25 cellular contexts compared by ENCODE assay signal in genomic region chr6:151038616-151039015, GRCh38.
DNase-seq lines count a peak whose midpoint lies in the region; ATAC-seq and TF ChIP-seq lines count a peak whose summit lies in the region.
"Had no signal": no experiment of that assay in that cellular context is flagged by ENCODE, and none has a peak within 500 bp of the region (broad histone marks: within the 10 kb centered on the region; RNA-seq: fewer than 3 reads in every experiment).

No MANE protein-coding gene starts in this region.

- CTCF ChIA-PET in WTC11 (lab: Charles Lee), result interaction anchor here (1.9 kb wide), 1 partner anchor 24 kb away, joined by 7 read pairs; no protein-coding TSS in a partner anchor
- CTCF ChIA-PET in CD4-positive, alpha-beta T cell (lab: Charles Lee), result no interaction called here

- peaks cover 0 to 21% (median 4%) of the 10 kb centered on the region in 6 donors for H3K36me3 ChIP-seq in spleen
- H3K36me3 ChIP-seq: BE2C, uterus had no signal

- peaks cover 32% of the 10 kb centered on the region for H3K36me3 Mint-ChIP-seq in WTC11
- peaks cover 20% of the 10 kb centered on the region for H3K36me3 Mint-ChIP-seq in CD4-positive, alpha-beta T cell (ENCODE audit: low read depth)

- no peak for ATAC-seq in WTC11
- ATAC-seq in CD4-positive, alpha-beta T cell (ENCODE audit: poor library complexity), result no peak
- no peak for ATAC-seq in HG03159 (IDR thresholded peaks at IDR 0.05; ENCODE audit: unreplicated experiment)
- ATAC-seq: HepG2; Right ventricle myocardium inferior; stimulated activated memory B cell treated with anti-CD40 and anti-IgM and Interleukin-4, amounts not matched to agents 10 μg/mL and 1 μg/mL and 100 μg/mL, for 72 hours had no signal

- DNase-seq in activated CD8-positive, alpha-beta memory T cell treated with anti-CD3 and anti-CD28 coated beads, Interleukin-2, amount 50 U/mL, for 48 hours, result peak; percentile 17
- no peak for DNase-seq in activated CD8-positive, alpha-beta memory T cell treated with anti-CD3 and anti-CD28 coated beads, Interleukin-2, amount 50 U/mL, for 4 hours
- DNase-seq in WTC11 (ENCODE audit: low spot score) (no peak), islet precursor cell (peak; percentile 7), spleen (peak; percentile 11), NCI-H2196 (lab: John Stamatoyannopoulos, UW; ENCODE audit: unreplicated experiment) (no peak)
- DNase-seq in CD4-positive, alpha-beta T cell, result no peak
- DNase-seq: activated CD4-positive, alpha-beta memory T cell treated with anti-CD3 and anti-CD28 coated beads, Interleukin-2, amount 10 ng/mL, durations not matched to agents 7 days and 5 days; activated CD4-positive, CD25-positive, alpha-beta regulatory T cell; activated gamma-delta T cell treated with Interleukin-2 at 50 U/mL for 16 hours; activated T-cell treated with anti-CD3 and anti-CD28 coated beads, Interleukin-2, amount 50 U/mL, for 24 hours; BE2C; GDM1; NCI-H1092 treated with DMSO at 0.1 percent for 48 hours; NCI-H2029 treated with DMSO at 0.1 percent for 48 hours; NCI-H82; T-helper 9 cell; uterus had no signal

- no peak overlapping the region for H3K4me3 ChIP-seq in spleen
- H3K4me3 ChIP-seq: lung, skin epidermis, uterus had no signal

- H3K27ac ChIP-seq in spleen, result peak overlapping the region in 2 of 8 donors; percentile 76 to 78
- H3K27ac ChIP-seq in CD4-positive, alpha-beta T cell (ENCODE audit: low read depth, low read length), result no peak overlapping the region
- H3K27ac ChIP-seq: HL-60, skin epidermis, uterus had no signal

- TF ChIP-seq CTCF in WTC11 (IDR thresholded peaks at IDR 0.05) (no peak), spleen (IDR thresholded peaks at IDR 0.05 in 8 of 11, conservative IDR thresholded peaks at IDR 0.05 in 3 of 11) (no peak)
- TF ChIP-seq CTCF in CD4-positive, alpha-beta T cell (IDR thresholded peaks at IDR 0.05), result no peak

- H3K4me3 Mint-ChIP-seq in WTC11, result no peak overlapping the region
- no peak overlapping the region for H3K4me3 Mint-ChIP-seq in CD4-positive, alpha-beta T cell
- H3K4me3 Mint-ChIP-seq: activated CD4-positive, alpha-beta memory T cell treated with anti-CD3 and anti-CD28 coated beads, Interleukin-2, amount 10 ng/mL, durations not matched to agents 7 days and 5 days; activated T-cell treated with anti-CD3 and anti-CD28 coated beads, Interleukin-2, amount 50 U/mL, for 24 hours; stimulated activated memory B cell treated with anti-CD40 and anti-IgM and Interleukin-4, amounts not matched to agents 10 μg/mL and 1 μg/mL and 100 μg/mL, for 72 hours had no signal

- no peaks in the 10 kb centered on the region for H3K27me3 ChIP-seq in spleen (replicated peaks in 1 of 7)
- no peaks in the 10 kb centered on the region for H3K27me3 ChIP-seq in CD4-positive, alpha-beta T cell (ENCODE audit: control insufficient read depth, insufficient read depth, low read length)
- H3K27me3 ChIP-seq: BE2C, uterus had no signal

- H3K4me1 Mint-ChIP-seq in WTC11, result peaks cover 7% of the 10 kb centered on the region
- no peaks in the 10 kb centered on the region for H3K4me1 Mint-ChIP-seq in CD4-positive, alpha-beta T cell (ENCODE audit: low read depth)
- H3K4me1 Mint-ChIP-seq: stimulated activated memory B cell treated with anti-CD40 and anti-IgM and Interleukin-4, amounts not matched to agents 10 μg/mL and 1 μg/mL and 100 μg/mL, for 72 hours had no signal

- H3K27me3 Mint-ChIP-seq in WTC11 (ENCODE audit: low read depth), result no peaks in the 10 kb centered on the region
- no peaks in the 10 kb centered on the region for H3K27me3 Mint-ChIP-seq in CD4-positive, alpha-beta T cell
- H3K27me3 Mint-ChIP-seq: activated CD4-positive, alpha-beta memory T cell treated with anti-CD3 and anti-CD28 coated beads, Interleukin-2, amount 10 ng/mL, durations not matched to agents 7 days and 5 days; activated T-cell treated with anti-CD3 and anti-CD28 coated beads, Interleukin-2, amount 50 U/mL, for 24 hours; stimulated activated memory B cell treated with anti-CD40 and anti-IgM and Interleukin-4, amounts not matched to agents 10 μg/mL and 1 μg/mL and 100 μg/mL, for 72 hours had no signal

- peak overlapping the region; percentile 25; the same call in 1 of the 2 replicates for H3K27ac Mint-ChIP-seq in WTC11
- H3K27ac Mint-ChIP-seq in CD4-positive, alpha-beta T cell, result no peak overlapping the region
- H3K27ac Mint-ChIP-seq: activated CD4-positive, alpha-beta memory T cell treated with anti-CD3 and anti-CD28 coated beads, Interleukin-2, amount 10 ng/mL, durations not matched to agents 7 days and 5 days; activated T-cell treated with anti-CD3 and anti-CD28 coated beads, Interleukin-2, amount 50 U/mL, for 24 hours; stimulated activated memory B cell treated with anti-CD40 and anti-IgM and Interleukin-4, amounts not matched to agents 10 μg/mL and 1 μg/mL and 100 μg/mL, for 72 hours had no signal

- WGBS in spleen, 5 donors, result 91 to 96% (median 93%) methylated on average over 6 to 7 of the region's 7 CpGs

- peaks cover 0 to 19% (median 5%) of the 10 kb centered on the region in 6 donors for H3K4me1 ChIP-seq in spleen
- H3K4me1 ChIP-seq: BE2C, uterus had no signal

- no peaks in the 10 kb centered on the region for H3K9me3 ChIP-seq in spleen
- no peaks in the 10 kb centered on the region for H3K9me3 ChIP-seq in CD4-positive, alpha-beta T cell (ENCODE audit: control insufficient read depth, low read length)
- H3K9me3 ChIP-seq: BE2C, uterus had no signal

- H3K9me3 Mint-ChIP-seq in WTC11, result no peaks in the 10 kb centered on the region
- no peaks in the 10 kb centered on the region for H3K9me3 Mint-ChIP-seq in CD4-positive, alpha-beta T cell
- H3K9me3 Mint-ChIP-seq: activated CD4-positive, alpha-beta memory T cell treated with anti-CD3 and anti-CD28 coated beads, Interleukin-2, amount 10 ng/mL, durations not matched to agents 7 days and 5 days; activated T-cell treated with anti-CD3 and anti-CD28 coated beads, Interleukin-2, amount 50 U/mL, for 24 hours; stimulated activated memory B cell treated with anti-CD40 and anti-IgM and Interleukin-4, amounts not matched to agents 10 μg/mL and 1 μg/mL and 100 μg/mL, for 72 hours had no signal

- POLR2A ChIA-PET in WTC11 (lab: Charles Lee), result no interaction called here
- POLR2A ChIA-PET in CD4-positive, alpha-beta T cell (lab: Charles Lee), result no interaction called here

- no peak for TF ChIP-seq POLR2A in spleen (IDR thresholded peaks at IDR 0.05)

- intact Hi-C loops in spleen (cut with DNase I; ENCODE audit: low total_unique reads), result no loop called here
- intact Hi-C loops in CD4-positive, alpha-beta T cell (cut with DNase I, micrococcal nuclease), result no loop called here

TF ChIP-seq in WTC11, 78 proteins besides CTCF, POLR2A, EP300 and RAD21:
- TF ChIP-seq NR3C1 (CRISPR knock-in tag; conservative IDR thresholded peaks at IDR 0.05; ENCODE audit: low read depth), result no peak
- TF ChIP-seq ZMAT4 (CRISPR knock-in tag; IDR thresholded peaks at IDR 0.05), result no peak

Comparison
In these comparisons a context has a peak if more than half of its experiments do, and no peak if none do; other contexts are left out.
1. DNase-seq: peak in activated CD8-positive, alpha-beta memory T cell treated with anti-CD3 and anti-CD28 coated beads, Interleukin-2, amount 50 U/mL, for 48 hours (single experiment), islet precursor cell (single experiment) and spleen (single experiment); none in activated CD8-positive, alpha-beta memory T cell treated with anti-CD3 and anti-CD28 coated beads, Interleukin-2, amount 50 U/mL, for 4 hours (single experiment), WTC11 (single experiment), CD4-positive, alpha-beta T cell (0 of 10) and NCI-H2196 (single experiment).